In genomic region chr17:37729905-37730304, GRCh38 we compare ENCODE assay signal across 21 cellular contexts. TPM values are rescaled to one million over a fixed set of nuclear protein-coding genes. Genes with fewer than 3 reads are reported as not detected.
"Had no signal": no experiment of that assay in that cellular context is flagged by ENCODE, and none has a peak within 500 bp of the region (broad histone marks: within the 10 kb centered on the region; RNA-seq: fewer than 3 reads in every experiment).

No MANE protein-coding gene starts in this region.

- H3K36me3 ChIP-seq: ascending aorta, thoracic aorta, upper lobe of right lung had no signal

- H3K27ac Mint-ChIP-seq: activated CD8-positive, alpha-beta T cell treated with anti-CD3 and anti-CD28 coated beads, Interleukin-2, amount 10 ng/mL, durations not matched to agents 7 days and 5 days; activated naive CD4-positive, alpha-beta T cell treated with anti-CD3 and anti-CD28 coated beads, Interleukin-2, amount 50 U/mL, for 24 hours; natural killer cell; stimulated activated naive B cell treated with anti-CD40 and anti-IgM and Interleukin-4, amounts not matched to agents 10 μg/mL and 1 μg/mL and 100 μg/mL, for 72 hours; T-cell; WTC11 had no signal

- H3K27ac ChIP-seq: ascending aorta, thoracic aorta, upper lobe of right lung had no signal

- FAIRE-seq: bronchial epithelial cell, islet of Langerhans had no signal

- H3K4me3 Mint-ChIP-seq: activated CD8-positive, alpha-beta T cell treated with anti-CD3 and anti-CD28 coated beads, Interleukin-2, amount 10 ng/mL, durations not matched to agents 7 days and 5 days; activated naive CD4-positive, alpha-beta T cell treated with anti-CD3 and anti-CD28 coated beads, Interleukin-2, amount 50 U/mL, for 24 hours; activated T-cell treated with anti-CD3 and anti-CD28 coated beads, Interleukin-2, amount 50 U/mL, for 4 hours; natural killer cell; stimulated activated naive B cell treated with anti-CD40 and anti-IgM and Interleukin-4, amounts not matched to agents 10 μg/mL and 1 μg/mL and 100 μg/mL, for 72 hours; T-cell; WTC11 had no signal

- H3K4me1 ChIP-seq: ascending aorta, upper lobe of right lung had no signal

- H3K36me3 Mint-ChIP-seq: activated naive CD4-positive, alpha-beta T cell treated with anti-CD3 and anti-CD28 coated beads, Interleukin-2, amount 50 U/mL, for 24 hours; natural killer cell; T-cell; WTC11 had no signal

- H3K9me3 ChIP-seq: ascending aorta, thoracic aorta, upper lobe of right lung had no signal

- DNase-seq: activated CD4-positive, alpha-beta T cell treated with anti-CD3 and anti-CD28 coated beads for 4 hours; activated CD8-positive, alpha-beta T cell treated with anti-CD3 and anti-CD28 coated beads, Interleukin-2, amount 10 ng/mL, durations not matched to agents 7 days and 5 days; activated T-cell treated with anti-CD3 and anti-CD28 coated beads, Interleukin-2, amount 50 U/mL, for 4 hours; cerebellar nuclear complex; cortex of kidney; effector memory CD4-positive, alpha-beta T cell; foreskin fibroblast; left cardiac atrium; natural killer cell; stimulated activated naive B cell treated with anti-CD40 and anti-IgM and Interleukin-4, amounts not matched to agents 10 μg/mL and 1 μg/mL and 100 μg/mL, for 72 hours; T-cell; upper lobe of right lung had no signal

- H3K27me3 Mint-ChIP-seq: activated naive CD4-positive, alpha-beta T cell treated with anti-CD3 and anti-CD28 coated beads, Interleukin-2, amount 50 U/mL, for 24 hours had no signal

- H3K4me1 Mint-ChIP-seq: activated naive CD4-positive, alpha-beta T cell treated with anti-CD3 and anti-CD28 coated beads, Interleukin-2, amount 50 U/mL, for 24 hours; natural killer cell; T-cell had no signal

- H3K9me3 Mint-ChIP-seq: activated naive CD4-positive, alpha-beta T cell treated with anti-CD3 and anti-CD28 coated beads, Interleukin-2, amount 50 U/mL, for 24 hours; activated T-cell treated with anti-CD3 and anti-CD28 coated beads, Interleukin-2, amount 50 U/mL, for 4 hours; natural killer cell; stimulated activated naive B cell treated with anti-CD40 and anti-IgM and Interleukin-4, amounts not matched to agents 10 μg/mL and 1 μg/mL and 100 μg/mL, for 72 hours; T-cell; WTC11 had no signal

- ATAC-seq: activated CD8-positive, alpha-beta T cell treated with anti-CD3 and anti-CD28 coated beads, Interleukin-2, amount 10 ng/mL, durations not matched to agents 7 days and 5 days; activated T-cell treated with anti-CD3 and anti-CD28 coated beads, Interleukin-2, amount 50 U/mL, for 4 hours; natural killer cell; stimulated activated naive B cell treated with anti-CD40 and anti-IgM and Interleukin-4, amounts not matched to agents 10 μg/mL and 1 μg/mL and 100 μg/mL, for 72 hours; T-cell; upper lobe of right lung; WTC11 had no signal

- H3K27me3 ChIP-seq: ascending aorta, upper lobe of right lung had no signal

- H3K4me3 ChIP-seq: ascending aorta, thoracic aorta, upper lobe of right lung had no signal

RNA-seq across cellular contexts. Expression of gene HNF1B, which starts 15.0 kb away (rescaled TPM):
- total RNA-seq: activated CD8-positive, alpha-beta T cell treated with anti-CD3 and anti-CD28 coated beads, Interleukin-2, amount 10 ng/mL, durations not matched to agents 7 days and 5 days; ascending aorta; bronchial epithelial cell; left cardiac atrium; lower leg skin; mesenteric fat pad; natural killer cell; osteoblast; thoracic aorta had no signal
